Comparison of ENCODE assay signal across 24 cellular contexts in genomic region chr9:37989632-37990155, GRCh38.
DNase-seq lines count a peak whose midpoint lies in the region; ATAC-seq, FAIRE-seq and TF ChIP-seq lines count a peak whose summit lies in the region.
"Had no signal": no experiment of that assay in that cellular context is flagged by ENCODE, and none has a peak within 500 bp of the region (broad histone marks: within the 10 kb centered on the region; RNA-seq: fewer than 3 reads in every experiment).

No MANE protein-coding gene starts in this region.

- BruUV-seq in endothelial cell of umbilical vein (replicated peaks; lab: Mats Ljungman, UMichigan) = no TSS peak

- H3K9me3 ChIP-seq in left ventricle myocardium inferior (replicated peaks) = no peaks in the 10 kb centered on the region
- H3K9me3 ChIP-seq in right atrium auricular region = no peaks in the 10 kb centered on the region
- H3K9me3 ChIP-seq in SK-N-MC (ENCODE audit: low read depth, low read length) = no peaks in the 10 kb centered on the region
- H3K9me3 ChIP-seq in endothelial cell of umbilical vein (replicated peaks; ENCODE audit: control insufficient read depth, insufficient read depth, low read length) = no peaks in the 10 kb centered on the region
- H3K9me3 ChIP-seq in upper lobe of right lung = no peaks in the 10 kb centered on the region
- H3K9me3 ChIP-seq: SJCRH30 had no signal

- no peak for TF ChIP-seq POLR2A in endothelial cell of umbilical vein (IDR thresholded peaks at IDR 0.05; ENCODE audit: low read depth, low read length)

- dilution Hi-C loops in endothelial cell of umbilical vein (cut with MboI; ENCODE audit: extremely low pct_ligation_motif_present, low sequenced_read_pairs) = no loop called here

- H3K27ac ChIP-seq in left ventricle myocardium inferior (replicated peaks) (peak overlapping the region; percentile 65), right atrium auricular region (no peak overlapping the region), SK-N-MC (peak overlapping the region; percentile 98), endothelial cell of umbilical vein (ENCODE audit: insufficient read depth, low read depth, low read length) (peak overlapping the region; percentile 16), upper lobe of right lung (peak overlapping the region; percentile 24)
- H3K27ac ChIP-seq: SJCRH30 had no signal

- intact Hi-C loops in left ventricle myocardium inferior (cut with micrococcal nuclease) (loop anchor here (5.0 kb wide), 2 partner anchors 37 to 78 kb away; partner anchors contain the start of gene SHB), endothelial cell of umbilical vein (cut with micrococcal nuclease) (no loop called here), upper lobe of right lung (cut with DNase I) (no loop called here)

- no peaks in the 10 kb centered on the region for H4K20me1 ChIP-seq in endothelial cell of umbilical vein (replicated peaks; ENCODE audit: control insufficient read depth, extremely low read depth, insufficient read depth, low read length)

- no peaks in the 10 kb centered on the region for H3K9me1 ChIP-seq in endothelial cell of umbilical vein (replicated peaks; ENCODE audit: control insufficient read depth, extremely low read depth, insufficient read depth, low read length)

- no peaks in the 10 kb centered on the region for H3K27me3 ChIP-seq in left ventricle myocardium inferior (ENCODE audit: low read depth)
- H3K27me3 ChIP-seq in right atrium auricular region = no peaks in the 10 kb centered on the region
- no peaks in the 10 kb centered on the region for H3K27me3 ChIP-seq in endothelial cell of umbilical vein (ENCODE audit: control insufficient read depth in 2 of 2, insufficient read depth in 2 of 2, low read length in 2 of 2)
- H3K27me3 ChIP-seq in upper lobe of right lung = no peaks in the 10 kb centered on the region
- H3K27me3 ChIP-seq: SJCRH30 had no signal

- H3K4me3 ChIP-seq in left ventricle myocardium inferior (no peak overlapping the region), right atrium auricular region (no peak overlapping the region), SK-N-MC (no peak overlapping the region), endothelial cell of umbilical vein (replicated peaks in 1 of 3; ENCODE audit: insufficient read depth in 1 of 3, low read depth in 1 of 3, low read length in 3 of 3) (no peak overlapping the region), upper lobe of right lung (no peak overlapping the region)
- H3K4me3 ChIP-seq: GM12878, K562, SJCRH30 had no signal

- TF ChIP-seq CTCF in left ventricle myocardium inferior (IDR thresholded peaks at IDR 0.05; ENCODE audit: borderline replicate concordance) (no peak), right atrium auricular region (IDR thresholded peaks at IDR 0.05) (no peak), endothelial cell of umbilical vein (IDR thresholded peaks at IDR 0.05; ENCODE audit: extremely low read depth in 1 of 2, insufficient read depth in 1 of 2, low read depth in 1 of 2, low read length in 2 of 2) (no peak), upper lobe of right lung (IDR thresholded peaks at IDR 0.05) (no peak)

- DNase-seq in left ventricle myocardium inferior = no peak
- DNase-seq in right atrium auricular region (ENCODE audit: low spot score) = no peak
- DNase-seq in SK-N-MC (ENCODE audit: low read depth, low spot score) = no peak
- peak; percentile 29 for DNase-seq in endothelial cell of umbilical vein (ENCODE audit: low read depth, low spot score)
- DNase-seq in upper lobe of right lung = no peak
- no peak for DNase-seq in HUDEP-2 (lab: John Stamatoyannopoulos, UW; ENCODE audit: unreplicated experiment in 76 of 76)
- DNase-seq in putamen (ENCODE audit: low spot score) = no peak
- DNase-seq: Calu3; CD8-positive, alpha-beta T cell; DMS53; EL; GOT3; NCI-H1105 treated with DMSO at 0.1 percent for 48 hours; NCI-H1694; NCI-H2107; NCI-H510A; NCI-H748 treated with DMSO at 0.1 percent for 48 hours; NK-92 treated with Interleukin-12 subunit alpha and Interleukin-12 subunit beta, amount 100 ng/mL, for 24 hours; SJCRH30 had no signal

- ATAC-seq in upper lobe of right lung (peak; percentile 10), GM19395 (IDR thresholded peaks at IDR 0.05; ENCODE audit: unreplicated experiment) (no peak)
- ATAC-seq: CD8-positive, alpha-beta T cell; GM12878; HCT116; K562 had no signal

- no peak overlapping the region for H2AFZ ChIP-seq in endothelial cell of umbilical vein (ENCODE audit: low read depth, low read length)

- H3K36me3 ChIP-seq in left ventricle myocardium inferior (no peaks in the 10 kb centered on the region), right atrium auricular region (no peaks in the 10 kb centered on the region), SK-N-MC (ENCODE audit: insufficient read depth, low read length) (0 out of 2 replicates have a peak, but pooled peaks cover 4% of the 10 kb centered on the region), endothelial cell of umbilical vein (ENCODE audit: control insufficient read depth in 2 of 2, extremely low read depth in 1 of 2, insufficient read depth in 2 of 2, low read length in 2 of 2) (no peaks in the 10 kb centered on the region), upper lobe of right lung (no peaks in the 10 kb centered on the region)
- H3K36me3 ChIP-seq: SJCRH30 had no signal

- H3K4me2 ChIP-seq in endothelial cell of umbilical vein (ENCODE audit: insufficient read depth, low read length) = no peak overlapping the region

- POLR2A ChIA-PET in endothelial cell of umbilical vein (lab: Charles Lee) = no interaction called here

- peaks cover 89% of the 10 kb centered on the region for H3K4me1 ChIP-seq in left ventricle myocardium inferior
- H3K4me1 ChIP-seq in right atrium auricular region = peaks cover 0 to 78% of the 10 kb centered on the region in 2 donors
- peaks cover 8% of the 10 kb centered on the region for H3K4me1 ChIP-seq in endothelial cell of umbilical vein (ENCODE audit: control insufficient read depth, extremely low read depth, insufficient read depth, low read length)
- peaks cover 44% of the 10 kb centered on the region for H3K4me1 ChIP-seq in upper lobe of right lung

- CTCF ChIA-PET in endothelial cell of umbilical vein (lab: Charles Lee) = interaction anchor here (0.7 to 1.5 kb wide), 2 partner anchors 71 to 76 kb away, joined by 3 to 4 read pairs; no protein-coding TSS in a partner anchor

- H3K9ac ChIP-seq in SK-N-MC (ENCODE audit: insufficient read length) (no peak overlapping the region), endothelial cell of umbilical vein (replicated peaks; ENCODE audit: extremely low read depth, insufficient read depth, low read length) (no peak overlapping the region)

- H3K79me2 ChIP-seq in endothelial cell of umbilical vein (ENCODE audit: control insufficient read depth, insufficient read depth, low read length) = peaks cover 16% of the 10 kb centered on the region

- peak; percentile 68 for FAIRE-seq in endothelial cell of umbilical vein (lab: Jason Lieb, UNC)
- FAIRE-seq: A204.1, GM12878, K562 had no signal

TF ChIP-seq in endothelial cell of umbilical vein, 7 proteins besides CTCF, POLR2A, EP300 and RAD21:
- TF ChIP-seq FOS (IDR thresholded peaks at IDR 0.05; ENCODE audit: borderline replicate concordance, insufficient read depth, low read length) (no peak), JUN (IDR thresholded peaks at IDR 0.05; ENCODE audit: borderline replicate concordance, insufficient read depth, insufficient read length, low read depth) (peak; percentile 60)

Comparison
In these comparisons a context has a peak if more than half of its experiments do, and no peak if none do; other contexts are left out.
1. H3K27ac ChIP-seq: peak in left ventricle myocardium inferior (single experiment), SK-N-MC (single experiment), endothelial cell of umbilical vein (single experiment) and upper lobe of right lung (single experiment); none in right atrium auricular region (0 of 2).